In the genomic region with DNA sequence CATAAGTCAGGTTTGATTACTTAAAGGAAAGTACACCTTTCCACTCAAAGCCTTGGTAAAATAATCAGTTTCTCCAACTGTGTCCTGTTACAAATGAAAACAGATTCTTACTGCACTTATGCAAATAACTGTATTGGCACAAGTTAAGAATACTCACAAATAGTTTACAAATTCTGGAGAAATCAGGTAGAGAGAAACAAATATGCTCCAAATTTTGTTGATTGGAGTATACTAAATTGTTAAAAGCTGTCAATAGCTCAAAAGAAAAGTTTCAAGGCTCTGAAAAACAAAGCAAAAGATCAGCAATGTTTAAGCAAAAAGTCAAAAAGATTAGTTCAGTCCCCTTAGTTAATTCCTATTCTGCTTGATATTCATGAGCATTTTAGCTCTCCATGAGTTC, we compare ENCODE assay signal across 7 cellular contexts. TPM values are rescaled to one million over a fixed set of nuclear protein-coding genes. Genes with fewer than 3 reads are reported as not detected.
"Had no signal": no experiment of that assay in that cellular context is flagged by ENCODE, and none has a peak within 500 bp of the region (broad histone marks: within the 10 kb centered on the region; RNA-seq: fewer than 3 reads in every experiment).

No MANE protein-coding gene starts in this region.

RNA-seq across cellular contexts. Expression of gene KIAA0319, which starts 24.5 kb away (rescaled TPM):
- total RNA-seq: esophagus mucosa, gastrocnemius medialis, glomerular endothelial cell, kidney epithelial cell, left ventricle myocardium superior, lung microvascular endothelial cell had no signal
- polyA plus RNA-seq: heart right ventricle had no signal
